Comparison of ENCODE assay signal across 8 cellular contexts in the genomic region with DNA sequence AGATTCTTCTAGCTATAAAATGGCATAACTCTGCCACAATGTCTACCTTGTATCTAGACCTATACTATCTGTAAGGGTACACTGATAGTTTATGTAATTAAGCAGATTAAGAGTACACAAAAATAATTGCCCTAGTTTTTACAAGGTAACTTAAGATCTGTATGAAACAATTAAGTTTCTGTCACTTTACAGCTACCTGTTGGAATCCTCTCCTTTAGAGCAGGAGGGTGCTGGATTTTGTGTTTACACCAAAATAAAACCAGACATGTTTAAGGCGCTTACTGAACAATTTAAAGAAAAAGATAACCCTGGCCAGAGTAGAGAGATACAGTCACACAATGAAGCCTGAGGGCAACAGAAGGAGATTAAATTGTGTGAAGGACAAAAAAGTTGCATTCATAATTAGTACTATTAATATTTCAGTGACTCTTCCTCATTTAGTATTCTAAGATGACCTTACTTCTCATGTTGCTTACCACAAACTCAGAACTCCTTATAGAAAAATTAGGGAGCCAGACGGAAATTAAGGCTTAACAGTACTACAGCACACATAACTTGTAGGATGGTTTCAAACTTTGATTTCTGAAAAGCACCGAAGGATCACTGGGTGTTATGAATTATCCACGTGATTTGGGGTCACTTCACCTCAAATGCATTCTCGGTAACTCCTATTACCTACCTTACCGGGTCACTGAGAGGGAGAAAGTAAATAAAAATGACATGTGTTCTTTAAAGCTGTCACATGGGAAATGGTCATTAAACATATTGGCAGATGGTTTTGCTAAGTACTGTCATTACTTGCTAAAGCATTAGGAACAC. TPM values are rescaled to one million over a fixed set of nuclear protein-coding genes. Genes with fewer than 3 reads are reported as not detected.
A peak's percentile ranks its signal among the peaks of the same experiment; 100 is the strongest.
DNase-seq lines count a peak whose midpoint lies in the region; ATAC-seq, FAIRE-seq and TF ChIP-seq lines count a peak whose summit lies in the region.

No MANE protein-coding gene starts in this region.

- H3K4me3 Mint-ChIP-seq in activated T-helper 17 cell treated with anti-CD3 and anti-CD28 coated beads, Interleukin-2, amount 50 U/mL, for 72 hours: peak overlapping the region; percentile 97

- H3K4me3 ChIP-seq in AG04449 (ENCODE audit: low read depth, low read length) (peak overlapping the region; percentile 90), kidney (ENCODE audit: low read length in 2 of 2) (peak overlapping the region; percentile 88 to 89), thyroid gland (replicated peaks in 1 of 3) (peak overlapping the region; percentile 77 to 96 (median 87))

- CTCF ChIA-PET in AG04449 (lab: Yijun Ruan, JAX): interaction anchor here (1.0 to 2.8 kb wide), 3 partner anchors 68 to 396 kb away, joined by 3 to 8 read pairs (median 3); no protein-coding TSS in a partner anchor

- H3K9me3 ChIP-seq in kidney (ENCODE audit: control insufficient read depth in 1 of 2, low read length in 2 of 2) (no peaks in the 10 kb centered on the region), thyroid gland (no peaks in the 10 kb centered on the region)

- ATAC-seq in GM19035 (IDR thresholded peaks at IDR 0.05; ENCODE audit: unreplicated experiment) (peak; percentile 30), HG03280 (IDR thresholded peaks at IDR 0.05; ENCODE audit: unreplicated experiment) (peak; percentile 42)
- no peak for ATAC-seq in activated T-helper 17 cell treated with anti-CD3 and anti-CD28 coated beads, Interleukin-2, amount 50 U/mL, for 72 hours (replicated peaks)

- H3K27ac Mint-ChIP-seq in activated T-helper 17 cell treated with anti-CD3 and anti-CD28 coated beads, Interleukin-2, amount 50 U/mL, for 72 hours: peak overlapping the region; percentile 100

- FAIRE-seq in kidney (lab: Jason Lieb, UNC): no peak

- H3K9me3 Mint-ChIP-seq in activated T-helper 17 cell treated with anti-CD3 and anti-CD28 coated beads, Interleukin-2, amount 50 U/mL, for 72 hours: peaks cover 4% of the 10 kb centered on the region

- no peaks in the 10 kb centered on the region for H3K27me3 Mint-ChIP-seq in activated T-helper 17 cell treated with anti-CD3 and anti-CD28 coated beads, Interleukin-2, amount 50 U/mL, for 72 hours

- 16 to 18% methylated on average over 6 of the region's 6 CpGs for WGBS in thyroid gland, 2 donors

- TF ChIP-seq CTCF in AG04449 (IDR thresholded peaks at IDR 0.05; ENCODE audit: insufficient read depth, low read length, missing control alignments) (no peak), kidney (IDR thresholded peaks at IDR 0.05; ENCODE audit: borderline replicate concordance, extremely low read depth, insufficient read depth) (no peak), thyroid gland (IDR thresholded peaks at IDR 0.05) (no peak)

- DNase-seq in AG04449 (ENCODE audit: low read depth, low spot score) (no peak), kidney (no peak), thyroid gland (no peak), SK-N-DZ (ENCODE audit: low spot score) (no peak)
- DNase-seq in stimulated activated CD4-positive, alpha-beta T cell treated with anti-CD3 and anti-CD28 coated beads, Interleukin-4, amount 100 ng/mL, for 24 hours: no peak

- H3K4me1 Mint-ChIP-seq in activated T-helper 17 cell treated with anti-CD3 and anti-CD28 coated beads, Interleukin-2, amount 50 U/mL, for 72 hours: peaks cover 33% of the 10 kb centered on the region

- intact Hi-C loops in kidney (cut with DNase I) (no loop called here), thyroid gland (cut with DNase I) (no loop called here)

- POLR2A ChIA-PET in AG04449 (lab: Yijun Ruan, JAX): no interaction called here

- peak overlapping the region; percentile 82 to 88 for H3K9ac ChIP-seq in kidney (ENCODE audit: low read length in 2 of 2)

- H3K4me1 ChIP-seq in kidney (ENCODE audit: control insufficient read depth in 1 of 2, insufficient read depth in 1 of 2, low read depth in 1 of 2, low read length in 2 of 2): peaks cover 2 to 7% of the 10 kb centered on the region in 2 donors
- H3K4me1 ChIP-seq in thyroid gland: peaks cover 11 to 18% of the 10 kb centered on the region in 2 donors

- no peaks in the 10 kb centered on the region for H3K27me3 ChIP-seq in thyroid gland

- TF ChIP-seq POLR2A in thyroid gland (IDR thresholded peaks at IDR 0.05): no peak

- peak overlapping the region in 1 of 2 donors; percentile 97 for H3K27ac ChIP-seq in kidney (ENCODE audit: low read depth in 2 of 2, low read length in 2 of 2)
- H3K27ac ChIP-seq in thyroid gland: peak overlapping the region in 2 of 3 donors; percentile 86

- peaks cover 3 to 5% of the 10 kb centered on the region in 2 donors for H3K36me3 ChIP-seq in kidney (ENCODE audit: control insufficient read depth in 1 of 2, insufficient read depth in 2 of 2, low read length in 2 of 2)
- H3K36me3 ChIP-seq in thyroid gland: no peaks in the 10 kb centered on the region

- peaks cover 67% of the 10 kb centered on the region for H3K36me3 Mint-ChIP-seq in activated T-helper 17 cell treated with anti-CD3 and anti-CD28 coated beads, Interleukin-2, amount 50 U/mL, for 72 hours (ENCODE audit: low read depth)

RNA-seq across cellular contexts. Expression of gene DARS1, which starts 1.0 kb away (rescaled TPM):
- total RNA-seq in activated T-helper 17 cell treated with anti-CD3 and anti-CD28 coated beads, Interleukin-2, amount 50 U/mL, for 72 hours: 100 to 1,000 TPM; 170 to 262 TPM
- total RNA-seq in kidney (77.4 TPM), thyroid gland (10 to 100 TPM; 69.6 to 94.4 (median 75.9) TPM)
- polyA plus RNA-seq in kidney (ENCODE audit: insufficient read depth, low read depth, low replicate concordance): 39.5 TPM
- 91.4 and 96.6 TPM in 2 replicates for polyA plus RNA-seq in SK-N-DZ (2014; cell fraction: cytosol; rRNA removed)
- polyA plus RNA-seq in SK-N-DZ (2014; cell fraction: nucleus; rRNA removed): 38.9 and 46.8 TPM in 2 replicates
